In genomic region chr9:133161542-133161950, GRCh38 we compare ENCODE assay signal across 1 cellular context.
TF ChIP-seq lines count a peak whose summit lies in the region.

No MANE protein-coding gene starts in this region.

TF ChIP-seq in K562, 482 proteins besides CTCF, POLR2A, EP300 and RAD21:
- 0 out of 2 replicates have a peak, but pooled peaks have one; percentile 8 for TF ChIP-seq E2F1 (CRISPR knock-in tag; IDR thresholded peaks at IDR 0.05)
- TF ChIP-seq ZC3H11A (IDR thresholded peaks at IDR 0.05; ENCODE audit: low read depth, low read length): no peak
